27 cellular contexts compared by ENCODE assay signal in genomic region chr12:78684419-78684818, GRCh38.
"Had no signal": no experiment of that assay in that cellular context is flagged by ENCODE, and none has a peak within 500 bp of the region (broad histone marks: within the 10 kb centered on the region; RNA-seq: fewer than 3 reads in every experiment).

No MANE protein-coding gene starts in this region.

- H3K27me3 ChIP-seq: colonic mucosa, esophagus squamous epithelium, foreskin keratinocyte, ovary, right lobe of liver, suprapubic skin, transverse colon, vagina had no signal

- DNase-seq: activated CD4-positive, alpha-beta T cell treated with anti-CD3 and anti-CD28 coated beads, Interleukin-2, amount 50 U/mL, for 1 hour; activated CD4-positive, CD25-positive, alpha-beta regulatory T cell treated with anti-CD3 and anti-CD28 coated beads, Interleukin-2, amount 50 U/mL, for 72 hours; activated CD8-positive, alpha-beta memory T cell treated with anti-CD3 and anti-CD28 coated beads, Interleukin-2, amount 50 U/mL, for 4 hours; activated naive CD4-positive, alpha-beta T cell treated with anti-CD3 and anti-CD28 coated beads for 36 hours; activated naive CD8-positive, alpha-beta T cell treated with anti-CD3 and anti-CD28 coated beads, Interleukin-2, amount 50 U/mL, for 24 hours; activated T-cell treated with anti-CD3 and anti-CD28 coated beads, Interleukin-2, amount 50 U/mL, for 4 hours; anterior cingulate cortex; caudate nucleus; colonic mucosa; effector CD4-positive, alpha-beta T cell; esophagus squamous epithelium; foreskin keratinocyte; hypothalamus; natural killer cell; ovary; psoas muscle; right lobe of liver; small intestine; stimulated activated CD4-positive, alpha-beta T cell treated with anti-CD3 and anti-CD28 coated beads, Interleukin-4, amount 100 ng/mL, for 1 hour; stimulated activated naive CD8-positive, alpha-beta T cell treated with anti-CD3 and anti-CD28 coated beads, Interleukin-15, amount 100 ng/mL, for 72 hours; transverse colon had no signal

- H3K4me1 ChIP-seq: colonic mucosa, esophagus squamous epithelium, foreskin keratinocyte, psoas muscle, right lobe of liver, suprapubic skin, transverse colon, vagina had no signal

- H3K27me3 Mint-ChIP-seq: activated naive CD8-positive, alpha-beta T cell treated with anti-CD3 and anti-CD28 coated beads, Interleukin-2, amount 50 U/mL, for 24 hours; brain; stimulated activated naive CD8-positive, alpha-beta T cell treated with anti-CD3 and anti-CD28 coated beads, Interleukin-15, amount 100 ng/mL, for 72 hours had no signal

- ATAC-seq: activated naive CD8-positive, alpha-beta T cell treated with anti-CD3 and anti-CD28 coated beads, Interleukin-2, amount 50 U/mL, for 24 hours; activated T-cell treated with anti-CD3 and anti-CD28 coated beads, Interleukin-2, amount 50 U/mL, for 4 hours; foreskin keratinocyte; left lobe of liver; natural killer cell; psoas muscle; right lobe of liver; stimulated activated naive CD8-positive, alpha-beta T cell treated with anti-CD3 and anti-CD28 coated beads, Interleukin-15, amount 100 ng/mL, for 72 hours had no signal

- H3K27ac ChIP-seq: colonic mucosa, esophagus squamous epithelium, foreskin keratinocyte, ovary, psoas muscle, right lobe of liver, suprapubic skin, transverse colon, vagina, VCaP had no signal

- H3K36me3 ChIP-seq: colonic mucosa, esophagus squamous epithelium, ovary, right lobe of liver, suprapubic skin, transverse colon, vagina had no signal

- H3K27ac Mint-ChIP-seq: activated naive CD4-positive, alpha-beta T cell treated with anti-CD3 and anti-CD28 coated beads for 36 hours; activated naive CD8-positive, alpha-beta T cell treated with anti-CD3 and anti-CD28 coated beads, Interleukin-2, amount 50 U/mL, for 24 hours; natural killer cell; stimulated activated naive CD8-positive, alpha-beta T cell treated with anti-CD3 and anti-CD28 coated beads, Interleukin-15, amount 100 ng/mL, for 72 hours had no signal

- H3K9me3 Mint-ChIP-seq: activated naive CD8-positive, alpha-beta T cell treated with anti-CD3 and anti-CD28 coated beads, Interleukin-2, amount 50 U/mL, for 24 hours had no signal

- H3K4me3 Mint-ChIP-seq: activated naive CD4-positive, alpha-beta T cell treated with anti-CD3 and anti-CD28 coated beads for 36 hours; activated naive CD8-positive, alpha-beta T cell treated with anti-CD3 and anti-CD28 coated beads, Interleukin-2, amount 50 U/mL, for 24 hours; activated T-cell treated with anti-CD3 and anti-CD28 coated beads, Interleukin-2, amount 50 U/mL, for 4 hours; brain; natural killer cell; stimulated activated naive CD8-positive, alpha-beta T cell treated with anti-CD3 and anti-CD28 coated beads, Interleukin-15, amount 100 ng/mL, for 72 hours had no signal

- H3K36me3 Mint-ChIP-seq: brain, natural killer cell had no signal

- H3K4me3 ChIP-seq: colonic mucosa, esophagus squamous epithelium, lung, ovary, psoas muscle, right lobe of liver, suprapubic skin, transverse colon, vagina had no signal

- H3K9me3 ChIP-seq: colonic mucosa, esophagus squamous epithelium, ovary, psoas muscle, right lobe of liver, suprapubic skin, transverse colon, vagina had no signal

- H3K4me1 Mint-ChIP-seq: activated naive CD8-positive, alpha-beta T cell treated with anti-CD3 and anti-CD28 coated beads, Interleukin-2, amount 50 U/mL, for 24 hours; brain; natural killer cell; stimulated activated naive CD8-positive, alpha-beta T cell treated with anti-CD3 and anti-CD28 coated beads, Interleukin-15, amount 100 ng/mL, for 72 hours had no signal
